In genomic region chr17:66978514-66979061, GRCh38 we compare ENCODE assay signal across 28 cellular contexts. TPM values are rescaled to one million over a fixed set of nuclear protein-coding genes. Genes with fewer than 3 reads are reported as not detected.
A peak's percentile ranks its signal among the peaks of the same experiment; 100 is the strongest.
DNase-seq lines count a peak whose midpoint lies in the region; ATAC-seq and TF ChIP-seq lines count a peak whose summit lies in the region.
"Had no signal": no experiment of that assay in that cellular context is flagged by ENCODE, and none has a peak within 500 bp of the region (broad histone marks: within the 10 kb centered on the region; RNA-seq: fewer than 3 reads in every experiment).

No MANE protein-coding gene starts in this region.

- TF ChIP-seq CTCF in mammary epithelial cell (conservative IDR thresholded peaks at IDR 0.05 in 1 of 2, IDR thresholded peaks at IDR 0.05 in 1 of 2; ENCODE audit: extremely low read depth in 1 of 2, insufficient read depth in 1 of 2, low read depth in 1 of 2, low read length in 2 of 2) (no peak), RWPE1 (conservative IDR thresholded peaks at IDR 0.05; ENCODE audit: low read depth) (no peak)

- H3K27me3 Mint-ChIP-seq in stimulated activated memory B cell treated with anti-CD40 and anti-IgM and Interleukin-4, amounts not matched to agents 10 μg/mL and 1 μg/mL and 100 μg/mL, for 72 hours = peaks cover 38% of the 10 kb centered on the region

- H3K4me3 Mint-ChIP-seq in stimulated activated memory B cell treated with anti-CD40 and anti-IgM and Interleukin-4, amounts not matched to agents 10 μg/mL and 1 μg/mL and 100 μg/mL, for 72 hours = no peak overlapping the region
- H3K4me3 Mint-ChIP-seq: activated CD8-positive, alpha-beta T cell treated with anti-CD3 and anti-CD28 coated beads for 36 hours; activated naive CD4-positive, alpha-beta T cell treated with anti-CD3 and anti-CD28 coated beads, Interleukin-2, amount 50 U/mL, for 24 hours; effector memory CD8-positive, alpha-beta T cell; naive thymus-derived CD8-positive, alpha-beta T cell had no signal

- no peaks in the 10 kb centered on the region for H4K20me1 ChIP-seq in mammary epithelial cell (ENCODE audit: insufficient read depth, low read length)

- H3K4me2 ChIP-seq in mammary epithelial cell (ENCODE audit: insufficient read depth, low read depth, low read length) = no peak overlapping the region
- H3K4me2 ChIP-seq: hepatocyte had no signal

- DNase-seq in G401 (ENCODE audit: low spot score) (peak; percentile 87), cerebellar cortex (ENCODE audit: low spot score) (peak; percentile 84), left ventricle myocardium superior (peak; percentile 87), retina (peak; percentile 89), mammary epithelial cell (no peak), RWPE1 (ENCODE audit: low spot score) (no peak)
- DNase-seq: activated CD4-positive, CD25-positive, alpha-beta regulatory T cell treated with anti-CD3 and anti-CD28 coated beads, Interleukin-2, amount 50 U/mL, for 72 hours; activated CD8-positive, alpha-beta T cell treated with anti-CD3 and anti-CD28 coated beads for 36 hours; effector memory CD8-positive, alpha-beta T cell; foreskin fibroblast; left lung; naive thymus-derived CD8-positive, alpha-beta T cell; NCI-H1105; NCI-H1930; stimulated activated CD4-positive, alpha-beta T cell treated with anti-CD3 and anti-CD28 coated beads, Interleukin-12 subunit alpha, Interleukin-12 subunit beta, amount 100 ng/mL, for 4 hours; stimulated activated CD4-positive, alpha-beta T cell treated with anti-CD3 and anti-CD28 coated beads, Interleukin-4, amount 100 ng/mL, for 1 hour; T-helper 1 cell; upper lobe of left lung had no signal

- H3K27me3 ChIP-seq in mammary epithelial cell (ENCODE audit: insufficient read depth, low read length) = no peaks in the 10 kb centered on the region
- H3K27me3 ChIP-seq: hepatocyte, SJSA1, upper lobe of left lung had no signal

- peaks cover 17% of the 10 kb centered on the region for H3K4me1 ChIP-seq in mammary epithelial cell (ENCODE audit: insufficient read depth, low read length)
- H3K4me1 ChIP-seq: left lung had no signal

- dilution Hi-C loops in mammary epithelial cell (cut with HindIII; ENCODE audit: low sequenced_read_pairs) = no loop called here

- peak; percentile 95 for ATAC-seq in left ventricle myocardium superior
- ATAC-seq in stimulated activated memory B cell treated with anti-CD40 and anti-IgM and Interleukin-4, amounts not matched to agents 10 μg/mL and 1 μg/mL and 100 μg/mL, for 72 hours = no peak
- no peak for ATAC-seq in HG03521 (IDR thresholded peaks at IDR 0.05; ENCODE audit: unreplicated experiment)
- ATAC-seq: activated CD8-positive, alpha-beta T cell treated with anti-CD3 and anti-CD28 coated beads for 36 hours; effector memory CD8-positive, alpha-beta T cell; left lung; naive thymus-derived CD8-positive, alpha-beta T cell had no signal

- no TSS peak for BruUV-seq in mammary epithelial cell (replicated peaks; lab: Mats Ljungman, UMichigan)

- no peaks in the 10 kb centered on the region for H3K4me1 Mint-ChIP-seq in stimulated activated memory B cell treated with anti-CD40 and anti-IgM and Interleukin-4, amounts not matched to agents 10 μg/mL and 1 μg/mL and 100 μg/mL, for 72 hours
- H3K4me1 Mint-ChIP-seq: activated naive CD4-positive, alpha-beta T cell treated with anti-CD3 and anti-CD28 coated beads, Interleukin-2, amount 50 U/mL, for 24 hours had no signal

- H3K36me3 Mint-ChIP-seq in stimulated activated memory B cell treated with anti-CD40 and anti-IgM and Interleukin-4, amounts not matched to agents 10 μg/mL and 1 μg/mL and 100 μg/mL, for 72 hours = no peaks in the 10 kb centered on the region
- H3K36me3 Mint-ChIP-seq: activated naive CD4-positive, alpha-beta T cell treated with anti-CD3 and anti-CD28 coated beads, Interleukin-2, amount 50 U/mL, for 24 hours; naive thymus-derived CD8-positive, alpha-beta T cell had no signal

- no peak overlapping the region for H2AFZ ChIP-seq in mammary epithelial cell (ENCODE audit: low read depth, low read length)
- H2AFZ ChIP-seq: hepatocyte had no signal

- H3K27ac ChIP-seq in mammary epithelial cell (ENCODE audit: insufficient read depth, low read depth, low read length) (no peak overlapping the region), RWPE1 (no peak overlapping the region)
- H3K27ac ChIP-seq: breast epithelium, C4-2B, coronary artery, hepatocyte, left lung, SJSA1, upper lobe of left lung had no signal

- 92% methylated on average over 11 of the region's 19 CpGs for WGBS in mammary epithelial cell (ENCODE audit: low coverage, missing lambda C conversion rate)

- H3K9me3 Mint-ChIP-seq in stimulated activated memory B cell treated with anti-CD40 and anti-IgM and Interleukin-4, amounts not matched to agents 10 μg/mL and 1 μg/mL and 100 μg/mL, for 72 hours = no peaks in the 10 kb centered on the region
- H3K9me3 Mint-ChIP-seq: activated CD8-positive, alpha-beta T cell treated with anti-CD3 and anti-CD28 coated beads for 36 hours; activated naive CD4-positive, alpha-beta T cell treated with anti-CD3 and anti-CD28 coated beads, Interleukin-2, amount 50 U/mL, for 24 hours; activated T-helper 2 cell treated with anti-CD3 and anti-CD28 coated beads, Interferon-gamma antibody, Interleukin-2, Interleukin-4, amounts not matched to agents 10 μg/mL and 5 μg/mL and 100 μg/mL, durations not matched to agents 14 hours and 24 hours and 36 hours; effector memory CD8-positive, alpha-beta T cell; naive thymus-derived CD8-positive, alpha-beta T cell had no signal

- H3K9ac ChIP-seq in mammary epithelial cell (ENCODE audit: insufficient read depth, low read length) = no peak overlapping the region

- H3K79me2 ChIP-seq in mammary epithelial cell (ENCODE audit: insufficient read depth, low read length) = no peaks in the 10 kb centered on the region
- H3K79me2 ChIP-seq: hepatocyte had no signal

- no peaks in the 10 kb centered on the region for H3K9me3 ChIP-seq in mammary epithelial cell (replicated peaks; ENCODE audit: insufficient read depth, low read length)
- H3K9me3 ChIP-seq: breast epithelium, left lung, SJSA1, upper lobe of left lung had no signal

- H3K27ac Mint-ChIP-seq in stimulated activated memory B cell treated with anti-CD40 and anti-IgM and Interleukin-4, amounts not matched to agents 10 μg/mL and 1 μg/mL and 100 μg/mL, for 72 hours = no peak overlapping the region
- H3K27ac Mint-ChIP-seq: activated CD8-positive, alpha-beta T cell treated with anti-CD3 and anti-CD28 coated beads for 36 hours; activated naive CD4-positive, alpha-beta T cell treated with anti-CD3 and anti-CD28 coated beads, Interleukin-2, amount 50 U/mL, for 24 hours; activated T-helper 2 cell treated with anti-CD3 and anti-CD28 coated beads, Interferon-gamma antibody, Interleukin-2, Interleukin-4, amounts not matched to agents 10 μg/mL and 5 μg/mL and 100 μg/mL, durations not matched to agents 14 hours and 24 hours and 36 hours; effector memory CD8-positive, alpha-beta T cell had no signal

- no peak overlapping the region for H3K4me3 ChIP-seq in mammary epithelial cell (replicated peaks in 1 of 3; ENCODE audit: insufficient read depth in 1 of 3, low read depth in 2 of 3, low read length in 3 of 3)
- H3K4me3 ChIP-seq: breast epithelium, coronary artery, hepatocyte, left lung, SJSA1, upper lobe of left lung had no signal

- intact Hi-C loops in left ventricle myocardium superior (cut with micrococcal nuclease) (no loop called here), mammary epithelial cell (cut with micrococcal nuclease) (loop anchor here (5.0 kb wide), 1 partner anchor 261 kb away; no protein-coding TSS in a partner anchor)

- in situ Hi-C loops in G401 (cut with HindIII; ENCODE audit: low sequenced_read_pairs) = no loop called here
- in situ Hi-C loops in mammary epithelial cell (cut with MboI; ENCODE audit: low sequenced_read_pairs in 2 of 2) = no loop called here

- POLR2A ChIA-PET in RWPE1 (lab: Yijun Ruan, JAX; ENCODE audit: low non-redundant PET) = no interaction called here

- no peaks in the 10 kb centered on the region for H3K36me3 ChIP-seq in mammary epithelial cell (ENCODE audit: insufficient read depth, low read length)
- H3K36me3 ChIP-seq: breast epithelium, left lung, upper lobe of left lung had no signal

- CTCF ChIA-PET in mammary epithelial cell (lab: Charles Lee; ENCODE audit: low non-redundant PET) (no interaction called here), RWPE1 (lab: Yijun Ruan, JAX) (no interaction called here)

RNA-seq across cellular contexts. Expression of gene CACNG4, which starts 14.1 kb away (rescaled TPM):
- 0.24 and 1.4 TPM in 2 replicates for total RNA-seq in G401 (2014; rRNA removed; shearing (Covaris generic))
- total RNA-seq in left ventricle myocardium superior (not detected), mammary epithelial cell (under 1 TPM in 1 of 2 donors, not detected in 1; 0.17 TPM)
- polyA plus RNA-seq in mammary epithelial cell = 0.23 TPM
- 1.2 TPM for polyA minus RNA-seq in mammary epithelial cell
- total RNA-seq: activated CD8-positive, alpha-beta T cell treated with anti-CD3 and anti-CD28 coated beads for 36 hours; activated T-helper 2 cell treated with anti-CD3 and anti-CD28 coated beads, Interferon-gamma antibody, Interleukin-2, Interleukin-4, amounts not matched to agents 10 μg/mL and 5 μg/mL and 100 μg/mL, durations not matched to agents 14 hours and 24 hours and 36 hours; naive thymus-derived CD8-positive, alpha-beta T cell; subcutaneous adipose tissue had no signal
- polyA plus RNA-seq: naive thymus-derived CD8-positive, alpha-beta T cell had no signal

Comparison
In these comparisons a context has a peak if more than half of its experiments do, and no peak if none do; other contexts are left out.
1. DNase-seq: peak in G401 (single experiment), cerebellar cortex (single experiment), left ventricle myocardium superior (single experiment) and retina (single experiment); none in mammary epithelial cell (single experiment) and RWPE1 (single experiment).